ENCODE assay signal across 2 cellular contexts in genomic region chr9:127557998-127558546, GRCh38.
TF ChIP-seq lines count a peak whose summit lies in the region.

No MANE protein-coding gene starts in this region.

TF ChIP-seq in liver, 16 proteins besides CTCF, POLR2A, EP300 and RAD21 (continued from another document):
- TF ChIP-seq REST (IDR thresholded peaks at IDR 0.05), result no peak
- TF ChIP-seq GABPA (IDR thresholded peaks at IDR 0.05 in 1 of 2, conservative IDR thresholded peaks at IDR 0.05 in 1 of 2), result no peak
- TF ChIP-seq EGR1 (IDR thresholded peaks at IDR 0.05; ENCODE audit: low read depth in 2 of 2), result no peak
- no peak for TF ChIP-seq TAF1 (conservative IDR thresholded peaks at IDR 0.05)
- TF ChIP-seq, protein P1, sequence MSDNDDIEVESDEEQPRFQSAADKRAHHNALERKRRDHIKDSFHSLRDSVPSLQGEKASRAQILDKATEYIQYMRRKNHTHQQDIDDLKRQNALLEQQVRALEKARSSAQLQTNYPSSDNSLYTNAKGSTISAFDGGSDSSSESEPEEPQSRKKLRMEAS (IDR thresholded peaks at IDR 0.05), result no peak
- no peak for TF ChIP-seq SP1 (IDR thresholded peaks at IDR 0.05)
- TF ChIP-seq FOXA2 (IDR thresholded peaks at IDR 0.05), result no peak
- TF ChIP-seq HNF4G (IDR thresholded peaks at IDR 0.05), result no peak
- no peak for TF ChIP-seq ZBTB33 (IDR thresholded peaks at IDR 0.05)
- TF ChIP-seq FOXA1 (IDR thresholded peaks at IDR 0.05), result no peak
- TF ChIP-seq YY1 (IDR thresholded peaks at IDR 0.05), result no peak

TF ChIP-seq in HepG2, 621 proteins besides CTCF, POLR2A, EP300 and RAD21 (continued from another document):
- TF ChIP-seq AFF4 (CRISPR knock-in tag; IDR thresholded peaks at IDR 0.05), result no peak
- TF ChIP-seq PLRG1 (conservative IDR thresholded peaks at IDR 0.05), result no peak
- TF ChIP-seq, protein P2, sequence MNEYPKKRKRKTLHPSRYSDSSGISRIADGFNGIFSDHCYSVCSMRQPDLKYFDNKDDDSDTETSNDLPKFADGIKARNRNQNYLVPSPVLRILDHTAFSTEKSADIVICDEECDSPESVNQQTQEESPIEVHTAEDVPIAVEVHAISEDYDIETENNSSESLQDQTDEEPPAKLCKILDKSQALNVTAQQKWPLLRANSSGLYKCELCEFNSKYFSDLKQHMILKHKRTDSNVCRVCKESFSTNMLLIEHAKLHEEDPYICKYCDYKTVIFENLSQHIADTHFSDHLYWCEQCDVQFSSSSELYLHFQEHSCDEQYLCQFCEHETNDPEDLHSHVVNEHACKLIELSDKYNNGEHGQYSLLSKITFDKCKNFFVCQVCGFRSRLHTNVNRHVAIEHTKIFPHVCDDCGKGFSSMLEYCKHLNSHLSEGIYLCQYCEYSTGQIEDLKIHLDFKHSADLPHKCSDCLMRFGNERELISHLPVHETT (CRISPR knock-in tag; conservative IDR thresholded peaks at IDR 0.05), result no peak
- no peak for TF ChIP-seq FOXM1 (CRISPR knock-in tag; IDR thresholded peaks at IDR 0.05)
TF ChIP-seq in HepG2: peak in this region for 0.
